ENCODE assay signal across 1 cellular context in the genomic region with DNA sequence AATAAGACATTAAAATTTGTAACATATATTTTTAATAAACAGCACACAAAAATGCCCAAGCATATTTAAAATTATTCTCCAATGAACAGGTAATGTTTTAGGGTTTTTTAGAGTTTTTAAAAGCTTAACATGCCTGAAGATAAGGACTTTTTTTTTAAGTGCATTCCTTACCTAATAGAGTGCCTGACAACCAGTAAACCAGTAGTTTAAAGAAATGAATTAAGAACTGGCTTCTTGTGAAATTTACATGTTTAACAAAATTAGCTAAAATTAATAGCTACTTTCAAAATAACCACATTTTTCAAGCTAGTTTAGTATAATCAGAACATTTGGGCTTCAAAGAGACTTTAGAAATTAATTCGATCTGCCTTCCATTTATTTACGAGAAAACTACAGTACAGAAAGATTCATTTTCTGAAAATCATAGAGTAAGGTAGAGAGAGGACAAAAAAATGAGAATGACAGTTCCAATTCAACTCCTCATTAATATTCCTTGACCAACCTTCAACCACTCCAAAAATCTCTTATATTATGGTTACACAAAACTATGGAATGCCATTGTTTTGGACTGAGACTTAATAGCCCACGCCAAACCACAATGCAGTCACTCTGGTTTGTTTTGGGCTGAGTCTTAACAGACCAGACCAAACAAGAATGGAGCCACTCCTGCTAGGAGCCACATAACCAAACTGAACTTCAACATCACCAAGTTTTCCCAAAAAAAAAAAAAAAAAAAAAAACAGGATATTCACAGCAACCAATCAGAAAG.
TF ChIP-seq lines count a peak whose summit lies in the region.

No MANE protein-coding gene starts in this region.

TF ChIP-seq in H1, 55 proteins besides CTCF, POLR2A, EP300 and RAD21:
- TF ChIP-seq POLR2AphosphoS5 (IDR thresholded peaks at IDR 0.05; ENCODE audit: low read depth, low read length) = no peak
- no peak for TF ChIP-seq MAFK (IDR thresholded peaks at IDR 0.05; ENCODE audit: low read depth, low read length)
- TF ChIP-seq, protein P1, sequence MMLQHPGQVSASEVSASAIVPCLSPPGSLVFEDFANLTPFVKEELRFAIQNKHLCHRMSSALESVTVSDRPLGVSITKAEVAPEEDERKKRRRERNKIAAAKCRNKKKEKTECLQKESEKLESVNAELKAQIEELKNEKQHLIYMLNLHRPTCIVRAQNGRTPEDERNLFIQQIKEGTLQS (IDR thresholded peaks at IDR 0.05; ENCODE audit: insufficient read depth, low read depth, low read length) = no peak
- TF ChIP-seq POU5F1 (IDR thresholded peaks at IDR 0.05; ENCODE audit: low read depth, low read length) = no peak
- no peak for TF ChIP-seq TAF7 (optimal IDR thresholded peaks at IDR 0.05; ENCODE audit: borderline replicate concordance, low read depth, low read length)
- no peak for TF ChIP-seq CREB1 (IDR thresholded peaks at IDR 0.05)
- no peak for TF ChIP-seq TEAD4 (IDR thresholded peaks at IDR 0.05; ENCODE audit: low read depth, low read length)
- TF ChIP-seq ASH2L (IDR thresholded peaks at IDR 0.05; ENCODE audit: low read length) = no peak
- no peak for TF ChIP-seq EGR1 (IDR thresholded peaks at IDR 0.05; ENCODE audit: borderline replicate concordance, low read depth, low read length)
- no peak for TF ChIP-seq ZNF274 (IDR thresholded peaks at IDR 0.05; ENCODE audit: borderline replicate concordance, extremely low read depth, low read length)
- TF ChIP-seq, protein P2, sequence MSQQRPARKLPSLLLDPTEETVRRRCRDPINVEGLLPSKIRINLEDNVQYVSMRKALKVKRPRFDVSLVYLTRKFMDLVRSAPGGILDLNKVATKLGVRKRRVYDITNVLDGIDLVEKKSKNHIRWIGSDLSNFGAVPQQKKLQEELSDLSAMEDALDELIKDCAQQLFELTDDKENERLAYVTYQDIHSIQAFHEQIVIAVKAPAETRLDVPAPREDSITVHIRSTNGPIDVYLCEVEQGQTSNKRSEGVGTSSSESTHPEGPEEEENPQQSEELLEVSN (IDR thresholded peaks at IDR 0.05) = no peak
- TF ChIP-seq NANOG (IDR thresholded peaks at IDR 0.05; ENCODE audit: insufficient read depth, low read depth, low read length, poor library complexity, severe bottlenecking) = no peak
- no peak for TF ChIP-seq BCL11A (IDR thresholded peaks at IDR 0.05; ENCODE audit: low read depth in 2 of 2, low read length in 2 of 2)
- no peak for TF ChIP-seq HDAC2 (IDR thresholded peaks at IDR 0.05; ENCODE audit: borderline replicate concordance in 1 of 2, low read depth in 2 of 2, low read length in 2 of 2)
- TF ChIP-seq RBBP5 (IDR thresholded peaks at IDR 0.05; ENCODE audit: borderline replicate concordance, low read depth, low read length) = no peak
